In genomic region chr1:155062702-155063411, GRCh38 we compare ENCODE assay signal across 1 cellular context.
TF ChIP-seq lines count a peak whose summit lies in the region.

No MANE protein-coding gene starts in this region.

TF ChIP-seq in GM23338, 12 proteins besides CTCF, POLR2A, EP300 and RAD21:
- TF ChIP-seq, protein P1, sequence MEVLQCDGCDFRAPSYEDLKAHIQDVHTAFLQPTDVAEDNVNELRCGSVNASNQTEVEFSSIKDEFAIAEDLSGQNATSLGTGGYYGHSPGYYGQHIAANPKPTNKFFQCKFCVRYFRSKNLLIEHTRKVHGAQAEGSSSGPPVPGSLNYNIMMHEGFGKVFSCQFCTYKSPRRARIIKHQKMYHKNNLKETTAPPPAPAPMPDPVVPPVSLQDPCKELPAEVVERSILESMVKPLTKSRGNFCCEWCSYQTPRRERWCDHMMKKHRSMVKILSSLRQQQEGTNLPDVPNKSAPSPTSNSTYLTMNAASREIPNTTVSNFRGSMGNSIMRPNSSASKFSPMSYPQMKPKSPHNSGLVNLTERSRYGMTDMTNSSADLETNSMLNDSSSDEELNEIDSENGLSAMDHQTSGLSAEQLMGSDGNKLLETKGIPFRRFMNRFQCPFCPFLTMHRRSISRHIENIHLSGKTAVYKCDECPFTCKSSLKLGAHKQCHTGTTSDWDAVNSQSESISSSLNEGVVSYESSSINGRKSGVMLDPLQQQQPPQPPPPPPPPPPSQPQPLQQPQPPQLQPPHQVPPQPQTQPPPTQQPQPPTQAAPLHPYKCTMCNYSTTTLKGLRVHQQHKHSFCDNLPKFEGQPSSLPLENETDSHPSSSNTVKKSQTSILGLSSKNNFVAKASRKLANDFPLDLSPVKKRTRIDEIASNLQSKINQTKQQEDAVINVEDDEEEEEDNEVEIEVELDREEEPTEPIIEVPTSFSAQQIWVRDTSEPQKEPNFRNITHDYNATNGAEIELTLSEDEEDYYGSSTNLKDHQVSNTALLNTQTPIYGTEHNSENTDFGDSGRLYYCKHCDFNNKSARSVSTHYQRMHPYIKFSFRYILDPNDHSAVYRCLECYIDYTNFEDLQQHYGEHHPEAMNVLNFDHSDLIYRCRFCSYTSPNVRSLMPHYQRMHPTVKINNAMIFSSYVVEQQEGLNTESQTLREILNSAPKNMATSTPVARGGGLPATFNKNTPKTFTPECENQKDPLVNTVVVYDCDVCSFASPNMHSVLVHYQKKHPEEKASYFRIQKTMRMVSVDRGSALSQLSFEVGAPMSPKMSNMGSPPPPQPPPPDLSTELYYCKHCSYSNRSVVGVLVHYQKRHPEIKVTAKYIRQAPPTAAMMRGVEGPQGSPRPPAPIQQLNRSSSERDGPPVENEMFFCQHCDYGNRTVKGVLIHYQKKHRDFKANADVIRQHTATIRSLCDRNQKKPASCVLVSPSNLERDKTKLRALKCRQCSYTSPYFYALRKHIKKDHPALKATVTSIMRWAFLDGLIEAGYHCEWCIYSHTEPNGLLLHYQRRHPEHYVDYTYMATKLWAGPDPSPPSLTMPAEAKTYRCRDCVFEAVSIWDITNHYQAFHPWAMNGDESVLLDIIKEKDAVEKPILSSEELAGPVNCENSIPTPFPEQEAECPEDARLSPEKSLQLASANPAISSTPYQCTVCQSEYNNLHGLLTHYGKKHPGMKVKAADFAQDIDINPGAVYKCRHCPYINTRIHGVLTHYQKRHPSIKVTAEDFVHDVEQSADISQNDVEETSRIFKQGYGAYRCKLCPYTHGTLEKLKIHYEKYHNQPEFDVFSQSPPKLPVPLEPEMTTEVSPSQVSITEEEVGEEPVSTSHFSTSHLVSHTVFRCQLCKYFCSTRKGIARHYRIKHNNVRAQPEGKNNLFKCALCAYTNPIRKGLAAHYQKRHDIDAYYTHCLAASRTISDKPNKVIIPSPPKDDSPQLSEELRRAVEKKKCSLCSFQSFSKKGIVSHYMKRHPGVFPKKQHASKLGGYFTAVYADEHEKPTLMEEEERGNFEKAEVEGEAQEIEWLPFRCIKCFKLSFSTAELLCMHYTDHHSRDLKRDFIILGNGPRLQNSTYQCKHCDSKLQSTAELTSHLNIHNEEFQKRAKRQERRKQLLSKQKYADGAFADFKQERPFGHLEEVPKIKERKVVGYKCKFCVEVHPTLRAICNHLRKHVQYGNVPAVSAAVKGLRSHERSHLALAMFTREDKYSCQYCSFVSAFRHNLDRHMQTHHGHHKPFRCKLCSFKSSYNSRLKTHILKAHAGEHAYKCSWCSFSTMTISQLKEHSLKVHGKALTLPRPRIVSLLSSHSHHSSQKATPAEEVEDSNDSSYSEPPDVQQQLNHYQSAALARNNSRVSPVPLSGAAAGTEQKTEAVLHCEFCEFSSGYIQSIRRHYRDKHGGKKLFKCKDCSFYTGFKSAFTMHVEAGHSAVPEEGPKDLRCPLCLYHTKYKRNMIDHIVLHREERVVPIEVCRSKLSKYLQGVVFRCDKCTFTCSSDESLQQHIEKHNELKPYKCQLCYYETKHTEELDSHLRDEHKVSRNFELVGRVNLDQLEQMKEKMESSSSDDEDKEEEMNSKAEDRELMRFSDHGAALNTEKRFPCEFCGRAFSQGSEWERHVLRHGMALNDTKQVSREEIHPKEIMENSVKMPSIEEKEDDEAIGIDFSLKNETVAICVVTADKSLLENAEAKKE (CRISPR knock-in tag; IDR thresholded peaks at IDR 0.05): no peak
- TF ChIP-seq NANOG (IDR thresholded peaks at IDR 0.05; ENCODE audit: borderline replicate concordance) (no peak), POLR2AphosphoS5 (IDR thresholded peaks at IDR 0.05; ENCODE audit: low read depth) (peak; percentile 42; the same call in 1 of the 2 replicates), ZNF114 (CRISPR knock-in tag; IDR thresholded peaks at IDR 0.05) (no peak), EZH2 (IDR thresholded peaks at IDR 0.05; ENCODE audit: low read depth, unreplicated experiment) (no peak), CREB1 (CRISPR knock-in tag; IDR thresholded peaks at IDR 0.05; ENCODE audit: low read depth) (0 out of 2 replicates have a peak, but pooled peaks have one; percentile 31), ZNF331 (CRISPR knock-in tag; IDR thresholded peaks at IDR 0.05; ENCODE audit: low read depth) (no peak), EZH2phosphoT487 (IDR thresholded peaks at IDR 0.05; ENCODE audit: unreplicated experiment) (no peak)
- TF ChIP-seq, protein P2, sequence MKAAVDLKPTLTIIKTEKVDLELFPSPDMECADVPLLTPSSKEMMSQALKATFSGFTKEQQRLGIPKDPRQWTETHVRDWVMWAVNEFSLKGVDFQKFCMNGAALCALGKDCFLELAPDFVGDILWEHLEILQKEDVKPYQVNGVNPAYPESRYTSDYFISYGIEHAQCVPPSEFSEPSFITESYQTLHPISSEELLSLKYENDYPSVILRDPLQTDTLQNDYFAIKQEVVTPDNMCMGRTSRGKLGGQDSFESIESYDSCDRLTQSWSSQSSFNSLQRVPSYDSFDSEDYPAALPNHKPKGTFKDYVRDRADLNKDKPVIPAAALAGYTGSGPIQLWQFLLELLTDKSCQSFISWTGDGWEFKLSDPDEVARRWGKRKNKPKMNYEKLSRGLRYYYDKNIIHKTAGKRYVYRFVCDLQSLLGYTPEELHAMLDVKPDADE (IDR thresholded peaks at IDR 0.05): no peak
- TF ChIP-seq, protein P3, sequence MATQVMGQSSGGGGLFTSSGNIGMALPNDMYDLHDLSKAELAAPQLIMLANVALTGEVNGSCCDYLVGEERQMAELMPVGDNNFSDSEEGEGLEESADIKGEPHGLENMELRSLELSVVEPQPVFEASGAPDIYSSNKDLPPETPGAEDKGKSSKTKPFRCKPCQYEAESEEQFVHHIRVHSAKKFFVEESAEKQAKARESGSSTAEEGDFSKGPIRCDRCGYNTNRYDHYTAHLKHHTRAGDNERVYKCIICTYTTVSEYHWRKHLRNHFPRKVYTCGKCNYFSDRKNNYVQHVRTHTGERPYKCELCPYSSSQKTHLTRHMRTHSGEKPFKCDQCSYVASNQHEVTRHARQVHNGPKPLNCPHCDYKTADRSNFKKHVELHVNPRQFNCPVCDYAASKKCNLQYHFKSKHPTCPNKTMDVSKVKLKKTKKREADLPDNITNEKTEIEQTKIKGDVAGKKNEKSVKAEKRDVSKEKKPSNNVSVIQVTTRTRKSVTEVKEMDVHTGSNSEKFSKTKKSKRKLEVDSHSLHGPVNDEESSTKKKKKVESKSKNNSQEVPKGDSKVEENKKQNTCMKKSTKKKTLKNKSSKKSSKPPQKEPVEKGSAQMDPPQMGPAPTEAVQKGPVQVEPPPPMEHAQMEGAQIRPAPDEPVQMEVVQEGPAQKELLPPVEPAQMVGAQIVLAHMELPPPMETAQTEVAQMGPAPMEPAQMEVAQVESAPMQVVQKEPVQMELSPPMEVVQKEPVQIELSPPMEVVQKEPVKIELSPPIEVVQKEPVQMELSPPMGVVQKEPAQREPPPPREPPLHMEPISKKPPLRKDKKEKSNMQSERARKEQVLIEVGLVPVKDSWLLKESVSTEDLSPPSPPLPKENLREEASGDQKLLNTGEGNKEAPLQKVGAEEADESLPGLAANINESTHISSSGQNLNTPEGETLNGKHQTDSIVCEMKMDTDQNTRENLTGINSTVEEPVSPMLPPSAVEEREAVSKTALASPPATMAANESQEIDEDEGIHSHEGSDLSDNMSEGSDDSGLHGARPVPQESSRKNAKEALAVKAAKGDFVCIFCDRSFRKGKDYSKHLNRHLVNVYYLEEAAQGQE (IDR thresholded peaks at IDR 0.05; ENCODE audit: unreplicated experiment): no peak
